ENCODE assay signal across 15 cellular contexts in genomic region chr14:57732886-57733285, GRCh38.
A peak's percentile ranks its signal among the peaks of the same experiment; 100 is the strongest.
DNase-seq lines count a peak whose midpoint lies in the region; ATAC-seq, FAIRE-seq and TF ChIP-seq lines count a peak whose summit lies in the region.
"Had no signal": no experiment of that assay in that cellular context is flagged by ENCODE, and none has a peak within 500 bp of the region (broad histone marks: within the 10 kb centered on the region; RNA-seq: fewer than 3 reads in every experiment).

No MANE protein-coding gene starts in this region.

- no peak overlapping the region for H3K27ac Mint-ChIP-seq in astrocyte (ENCODE audit: unreplicated experiment)
- no peak overlapping the region for H3K27ac Mint-ChIP-seq in CD8-positive, alpha-beta memory T cell

- POLR2A ChIA-PET in A673 (lab: Charles Lee; ENCODE audit: low non-redundant PET): interaction anchor here (0.7 kb wide), 1 partner anchor 90 kb away, joined by 4 read pairs; no protein-coding TSS in a partner anchor
- POLR2A ChIA-PET in CD8-positive, alpha-beta memory T cell (lab: Charles Lee): no interaction called here

- H3K4me1 ChIP-seq in A673 (ENCODE audit: insufficient read depth, low read length, poor library complexity, severe bottlenecking): peaks cover 18% of the 10 kb centered on the region
- H3K4me1 ChIP-seq in astrocyte (ENCODE audit: insufficient read depth, low read length): no peaks in the 10 kb centered on the region
- H3K4me1 ChIP-seq in CD8-positive, alpha-beta memory T cell (ENCODE audit: insufficient read depth, low read length): no peaks in the 10 kb centered on the region
- H3K4me1 ChIP-seq: SJCRH30, tibial artery had no signal

- no peak overlapping the region for H3K4me3 Mint-ChIP-seq in astrocyte (ENCODE audit: unreplicated experiment)
- no peak overlapping the region for H3K4me3 Mint-ChIP-seq in CD8-positive, alpha-beta memory T cell

- no peaks in the 10 kb centered on the region for H3K27me3 Mint-ChIP-seq in astrocyte (ENCODE audit: low read depth, unreplicated experiment)
- H3K27me3 Mint-ChIP-seq in CD8-positive, alpha-beta memory T cell: peaks cover 0 to 6% of the 10 kb centered on the region in 2 donors

- BruUV-seq in A673 (replicated peaks; lab: Mats Ljungman, UMichigan): no TSS peak

- H3K36me3 ChIP-seq in A673 (ENCODE audit: insufficient read depth, low read length, poor library complexity, severe bottlenecking): no peaks in the 10 kb centered on the region
- no peaks in the 10 kb centered on the region for H3K36me3 ChIP-seq in astrocyte (ENCODE audit: insufficient read depth, low read length)
- H3K36me3 ChIP-seq in CD8-positive, alpha-beta memory T cell (ENCODE audit: insufficient read depth, low read length): no peaks in the 10 kb centered on the region
- H3K36me3 ChIP-seq: ovary, SJCRH30, tibial artery had no signal

- H3K4me3 ChIP-seq in A673 (ENCODE audit: low read depth, low read length, poor library complexity, severe bottlenecking) (no peak overlapping the region), astrocyte (ENCODE audit: insufficient read depth, low read depth, low read length) (no peak overlapping the region)
- H3K4me3 ChIP-seq in CD8-positive, alpha-beta memory T cell (ENCODE audit: low read length): no peak overlapping the region
- H3K4me3 ChIP-seq: ovary, SJCRH30, tibial artery had no signal

- no peak for ATAC-seq in GM21619 (IDR thresholded peaks at IDR 0.05; ENCODE audit: unreplicated experiment)

- DNase-seq in A673 (ENCODE audit: low spot score): peak; percentile 70
- DNase-seq in HS-27A (ENCODE audit: low read depth): peak; percentile 24
- peak; percentile 67 for DNase-seq in astrocyte (ENCODE audit: low read depth)
- DNase-seq in glomerular endothelial cell (ENCODE audit: extremely low read depth, low read depth, low spot score): peak; percentile 48
- DNase-seq in urothelium cell line (ENCODE audit: low spot score): no peak
- no peak for DNase-seq in HuH-7.5 (ENCODE audit: low spot score)
- no peak for DNase-seq in CD8-positive, alpha-beta memory T cell
- DNase-seq: activated naive CD4-positive, alpha-beta T cell; IMR-90; NCI-H774; ovary; SJCRH30; tibial artery had no signal

- no peaks in the 10 kb centered on the region for H3K4me1 Mint-ChIP-seq in astrocyte (ENCODE audit: low read depth, unreplicated experiment)
- H3K4me1 Mint-ChIP-seq in CD8-positive, alpha-beta memory T cell: no peaks in the 10 kb centered on the region

- H3K79me2 ChIP-seq in astrocyte (ENCODE audit: insufficient read depth, low read length): no peaks in the 10 kb centered on the region

- FAIRE-seq in astrocyte (lab: Jason Lieb, UNC) (no peak), urothelium cell line (lab: Jason Lieb, UNC) (no peak)
- FAIRE-seq: TTC549 had no signal

- H3K9me3 Mint-ChIP-seq in astrocyte (ENCODE audit: unreplicated experiment): no peaks in the 10 kb centered on the region
- peaks cover 0 to 5% (median 0%) of the 10 kb centered on the region in 5 donors for H3K9me3 Mint-ChIP-seq in CD8-positive, alpha-beta memory T cell

- no peaks in the 10 kb centered on the region for H4K20me1 ChIP-seq in astrocyte (ENCODE audit: insufficient read depth, low read length)

- no peak for TF ChIP-seq CTCF in A673 (conservative IDR thresholded peaks at IDR 0.05; ENCODE audit: low read depth, low read length)
- no peak for TF ChIP-seq CTCF in astrocyte (IDR thresholded peaks at IDR 0.05; ENCODE audit: insufficient read depth, low read depth, low read length)

- no peak overlapping the region for H3K4me2 ChIP-seq in astrocyte (ENCODE audit: low read length)

- no peaks in the 10 kb centered on the region for H3K27me3 ChIP-seq in A673 (replicated peaks; ENCODE audit: insufficient read depth, low read depth, low read length, poor library complexity)
- no peaks in the 10 kb centered on the region for H3K27me3 ChIP-seq in astrocyte (ENCODE audit: insufficient read depth, low read length)
- H3K27me3 ChIP-seq in CD8-positive, alpha-beta memory T cell (ENCODE audit: insufficient read depth, low read length, poor library complexity, severe bottlenecking): no peaks in the 10 kb centered on the region
- H3K27me3 ChIP-seq: ovary, SJCRH30, tibial artery had no signal

- H3K27ac ChIP-seq in A673 (ENCODE audit: low read depth, low read length, poor library complexity, severe bottlenecking) (no peak overlapping the region), astrocyte (ENCODE audit: low read depth, low read length) (no peak overlapping the region)
- H3K27ac ChIP-seq in CD8-positive, alpha-beta memory T cell (ENCODE audit: low read depth, low read length): no peak overlapping the region
- H3K27ac ChIP-seq: ovary, SJCRH30, tibial artery had no signal

- CTCF ChIA-PET in A673 (lab: Charles Lee): no interaction called here
- CTCF ChIA-PET in CD8-positive, alpha-beta memory T cell (lab: Charles Lee): no interaction called here

- H3K9ac ChIP-seq in astrocyte (ENCODE audit: low read length): no peak overlapping the region

- no peaks in the 10 kb centered on the region for H3K36me3 Mint-ChIP-seq in astrocyte (ENCODE audit: low read depth, unreplicated experiment)
- H3K36me3 Mint-ChIP-seq in CD8-positive, alpha-beta memory T cell: no peaks in the 10 kb centered on the region

- intact Hi-C loops in A673 (cut with micrococcal nuclease; ENCODE audit: unreplicated experiment): no loop called here

- no peak overlapping the region for H2AFZ ChIP-seq in astrocyte (ENCODE audit: low read depth, low read length)

- no peaks in the 10 kb centered on the region for H3K9me3 ChIP-seq in A673 (ENCODE audit: low read depth, low read length, poor library complexity, severe bottlenecking)
- H3K9me3 ChIP-seq in astrocyte (ENCODE audit: insufficient read depth, low read depth, low read length): no peaks in the 10 kb centered on the region
- H3K9me3 ChIP-seq in CD8-positive, alpha-beta memory T cell (ENCODE audit: low read length): no peaks in the 10 kb centered on the region
- H3K9me3 ChIP-seq: ovary, SJCRH30, tibial artery had no signal

Comparison
In these comparisons a context has a peak if more than half of its experiments do, and no peak if none do; other contexts are left out.
1. DNase-seq: peak in A673 (single experiment), HS-27A (single experiment), astrocyte (single experiment) and glomerular endothelial cell (single experiment); none in urothelium cell line (single experiment), HuH-7.5 (single experiment) and CD8-positive, alpha-beta memory T cell (0 of 5).